8 cellular contexts compared by ENCODE assay signal in the genomic region with DNA sequence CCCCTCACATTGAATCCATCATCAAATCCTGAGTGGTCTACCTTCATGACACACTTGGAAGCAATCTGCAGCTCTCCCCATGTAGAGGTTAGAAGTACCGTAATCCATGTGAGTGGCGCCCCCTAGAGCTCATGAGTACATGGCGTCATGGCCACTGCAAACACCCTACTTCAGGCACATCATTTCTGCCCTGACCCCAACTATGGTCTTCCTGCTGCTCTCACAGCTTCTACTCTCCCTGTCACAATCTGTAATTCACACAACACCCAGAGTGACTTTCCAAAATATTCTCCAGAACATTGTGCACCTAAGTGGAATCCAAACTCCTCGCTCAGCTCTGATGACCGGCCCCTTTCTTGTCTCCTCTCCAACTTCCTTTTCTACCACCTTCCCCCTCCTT.
DNase-seq lines count a peak whose midpoint lies in the region; ATAC-seq and TF ChIP-seq lines count a peak whose summit lies in the region.

No MANE protein-coding gene starts in this region.

- no peaks in the 10 kb centered on the region for H3K36me3 Mint-ChIP-seq in natural killer cell treated with Interleukin-12 subunit alpha and Interleukin-12 subunit beta and Interleukin-15 and Interleukin-18, amount 100 ng/mL, for 72 hours

- H3K4me3 ChIP-seq in epithelial cell of esophagus (ENCODE audit: low read length), result no peak overlapping the region

- H3K27me3 Mint-ChIP-seq in natural killer cell treated with Interleukin-12 subunit alpha and Interleukin-12 subunit beta and Interleukin-15 and Interleukin-18, amount 100 ng/mL, for 72 hours, result no peaks in the 10 kb centered on the region

- peak; percentile 72 for ATAC-seq in HG02870 (IDR thresholded peaks at IDR 0.05; ENCODE audit: unreplicated experiment)
- ATAC-seq in natural killer cell treated with Interleukin-12 subunit alpha and Interleukin-12 subunit beta and Interleukin-15 and Interleukin-18, amount 100 ng/mL, for 72 hours, result peak; percentile 73 to 78

- TF ChIP-seq CTCF in epithelial cell of esophagus (IDR thresholded peaks at IDR 0.05; ENCODE audit: insufficient read depth, low read depth, low read length, missing control alignments), result peak; percentile 47

- no peaks in the 10 kb centered on the region for H3K9me3 Mint-ChIP-seq in natural killer cell treated with Interleukin-12 subunit alpha and Interleukin-12 subunit beta and Interleukin-15 and Interleukin-18, amount 100 ng/mL, for 72 hours

- H3K4me1 Mint-ChIP-seq in natural killer cell treated with Interleukin-12 subunit alpha and Interleukin-12 subunit beta and Interleukin-15 and Interleukin-18, amount 100 ng/mL, for 72 hours (ENCODE audit: low read depth in 2 of 2), result peaks cover 51 to 62% of the 10 kb centered on the region in 2 donors

- H3K4me3 Mint-ChIP-seq in natural killer cell treated with Interleukin-12 subunit alpha and Interleukin-12 subunit beta and Interleukin-15 and Interleukin-18, amount 100 ng/mL, for 72 hours, result peak overlapping the region; percentile 43

- peak overlapping the region; percentile 29 to 57 for H3K27ac Mint-ChIP-seq in natural killer cell treated with Interleukin-12 subunit alpha and Interleukin-12 subunit beta and Interleukin-15 and Interleukin-18, amount 100 ng/mL, for 72 hours

- DNase-seq in activated gamma-delta T cell treated with Interleukin-2 at 50 U/mL for 16 hours (peak; percentile 61), activated gamma-delta T cell (lab: John Stamatoyannopoulos, UW) (no peak), NCI-H526 treated with DMSO at 0.1 percent for 48 hours (lab: John Stamatoyannopoulos, UW) (peak; percentile 19), epithelial cell of esophagus (ENCODE audit: low read depth) (peak; percentile 71)
- DNase-seq in activated CD8-positive, alpha-beta memory T cell treated with anti-CD3 and anti-CD28 coated beads for 24 hours, result peak; percentile 83
- DNase-seq in natural killer cell treated with Interleukin-12 subunit alpha and Interleukin-12 subunit beta and Interleukin-15 and Interleukin-18, amount 100 ng/mL, for 72 hours (ENCODE audit: low spot score), result peak; percentile 74
- peak; percentile 61 for DNase-seq in stimulated activated naive CD4-positive, alpha-beta T cell treated with Interleukin-2 at 50 U/mL for 16 hours (lab: John Stamatoyannopoulos, UW)
